13 cellular contexts compared by ENCODE assay signal in the genomic region with DNA sequence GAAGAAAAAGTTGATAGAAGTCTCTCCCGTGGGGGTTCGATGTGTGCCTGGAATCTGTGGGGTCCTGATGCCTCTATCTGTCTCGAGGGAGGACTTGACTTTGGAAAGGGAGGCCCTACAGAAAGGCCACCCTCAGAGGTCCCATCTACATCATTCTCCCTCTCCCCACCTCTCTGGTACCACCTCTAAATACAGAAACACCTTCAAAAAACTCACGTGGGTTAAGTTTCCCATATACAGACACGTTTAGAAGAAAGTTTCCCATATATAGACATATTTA.
"Had no signal": no experiment of that assay in that cellular context is flagged by ENCODE, and none has a peak within 500 bp of the region (broad histone marks: within the 10 kb centered on the region; RNA-seq: fewer than 3 reads in every experiment).

No MANE protein-coding gene starts in this region.

- H3K36me3 Mint-ChIP-seq: activated naive CD8-positive, alpha-beta T cell; brain had no signal

- H3K27ac Mint-ChIP-seq: activated naive CD8-positive, alpha-beta T cell; nephron progenitor cell had no signal

- H3K9me3 Mint-ChIP-seq: central memory CD8-positive, alpha-beta T cell had no signal

- H3K9me3 ChIP-seq: mucosa of descending colon had no signal

- H3K4me3 Mint-ChIP-seq: activated naive CD8-positive, alpha-beta T cell; central memory CD8-positive, alpha-beta T cell had no signal

- DNase-seq: activated CD4-positive, alpha-beta T cell treated with anti-CD3 and anti-CD28 coated beads, Interleukin-2, amount 50 U/mL, for 4 hours; activated gamma-delta T cell; activated T-cell treated with anti-CD3 and anti-CD28 coated beads, Interleukin-2, amount 50 U/mL, for 48 hours; amygdala; hypothalamus; nephron progenitor cell; T-helper 2 cell had no signal

- H3K4me1 Mint-ChIP-seq: central memory CD8-positive, alpha-beta T cell had no signal

- H3K4me3 ChIP-seq: mucosa of descending colon, skin epidermis had no signal

- ATAC-seq: activated CD4-positive, CD25-positive, alpha-beta regulatory T cell treated with anti-CD3 and anti-CD28 coated beads, Interleukin-2, amount 50 U/mL, for 24 hours had no signal
